8 cellular contexts compared by ENCODE assay signal in genomic region chr2:74959106-74959751, GRCh38. TPM values are rescaled to one million over a fixed set of nuclear protein-coding genes. Genes with fewer than 3 reads are reported as not detected.
A peak's percentile ranks its signal among the peaks of the same experiment; 100 is the strongest.
DNase-seq lines count a peak whose midpoint lies in the region; ATAC-seq, FAIRE-seq and TF ChIP-seq lines count a peak whose summit lies in the region.

No MANE protein-coding gene starts in this region.

- CTCF ChIA-PET in endothelial cell of umbilical vein (lab: Charles Lee), result interaction anchor here (0.6 kb wide), 1 partner anchor 119 kb away, joined by 3 read pairs; no protein-coding TSS in a partner anchor

- H3K4me1 ChIP-seq in SJSA1 (replicated peaks) (peaks cover 11% of the 10 kb centered on the region), endothelial cell of umbilical vein (ENCODE audit: control insufficient read depth, extremely low read depth, insufficient read depth, low read length) (peaks cover 3% of the 10 kb centered on the region)

- H3K27me3 ChIP-seq in SJSA1 (replicated peaks), result no peaks in the 10 kb centered on the region
- H3K27me3 ChIP-seq in endothelial cell of umbilical vein (ENCODE audit: control insufficient read depth in 2 of 2, insufficient read depth in 2 of 2, low read length in 2 of 2), result no peaks in the 10 kb centered on the region

- no peak for TF ChIP-seq CTCF in GM12864 (IDR thresholded peaks at IDR 0.05; ENCODE audit: low read depth, low read length, missing control alignments)
- TF ChIP-seq CTCF in endothelial cell of umbilical vein (IDR thresholded peaks at IDR 0.05; ENCODE audit: extremely low read depth in 1 of 2, insufficient read depth in 1 of 2, low read depth in 1 of 2, low read length in 2 of 2), result no peak
- TF ChIP-seq CTCF in progenitor cell of endocrine pancreas (IDR thresholded peaks at IDR 0.05; ENCODE audit: unreplicated experiment), result no peak

- TF ChIP-seq POLR2A in endothelial cell of umbilical vein (IDR thresholded peaks at IDR 0.05; ENCODE audit: low read depth, low read length), result no peak

- DNase-seq in GM12864 (ENCODE audit: low read depth) (no peak), SJSA1 (ENCODE audit: low read depth in 1 of 2, low spot score in 2 of 2) (no peak), endothelial cell of umbilical vein (ENCODE audit: low read depth, low spot score) (no peak), progenitor cell of endocrine pancreas (ENCODE audit: low spot score, unreplicated experiment) (no peak), frontal cortex (ENCODE audit: low spot score in 2 of 2) (no peak), superior temporal gyrus (ENCODE audit: extremely low spot score) (no peak)
- no peak for DNase-seq in NK-92 treated with Interleukin-12 subunit alpha and Interleukin-12 subunit beta, amount 100 ng/mL, for 24 hours (lab: John Stamatoyannopoulos, UW)

- H3K9me3 Mint-ChIP-seq in progenitor cell of endocrine pancreas (ENCODE audit: low read depth), result peaks cover 6% of the 10 kb centered on the region

- H3K4me3 ChIP-seq in GM12864 (ENCODE audit: low read depth, low read length), result peak overlapping the region; percentile 72
- peak overlapping the region; percentile 64 for H3K4me3 ChIP-seq in SJSA1
- H3K4me3 ChIP-seq in endothelial cell of umbilical vein (replicated peaks in 1 of 3; ENCODE audit: insufficient read depth in 1 of 3, low read depth in 1 of 3, low read length in 3 of 3), result peak overlapping the region; percentile 26 to 69 (median 56)

- peaks cover 7% of the 10 kb centered on the region for H3K27me3 Mint-ChIP-seq in progenitor cell of endocrine pancreas

- FAIRE-seq in endothelial cell of umbilical vein (lab: Jason Lieb, UNC) (no peak), frontal cortex (lab: Jason Lieb, UNC) (no peak)

- no peaks in the 10 kb centered on the region for H3K79me2 ChIP-seq in endothelial cell of umbilical vein (ENCODE audit: control insufficient read depth, insufficient read depth, low read length)

- peak overlapping the region; percentile 78 for H3K4me3 Mint-ChIP-seq in progenitor cell of endocrine pancreas (ENCODE audit: low read depth)

- no peak for ATAC-seq in HG02970 (IDR thresholded peaks at IDR 0.05; ENCODE audit: low FRiP score, unreplicated experiment)

- H3K9me3 ChIP-seq in SJSA1 (replicated peaks), result 0 out of 2 replicates have a peak, but pooled peaks cover 4% of the 10 kb centered on the region
- no peaks in the 10 kb centered on the region for H3K9me3 ChIP-seq in endothelial cell of umbilical vein (replicated peaks; ENCODE audit: control insufficient read depth, insufficient read depth, low read length)

- peak overlapping the region; percentile 56 for H3K4me2 ChIP-seq in endothelial cell of umbilical vein (ENCODE audit: insufficient read depth, low read length)

- no peaks in the 10 kb centered on the region for H3K4me1 Mint-ChIP-seq in progenitor cell of endocrine pancreas (ENCODE audit: low read depth)

- TSS peak; percentile 18 for BruUV-seq in endothelial cell of umbilical vein (replicated peaks; lab: Mats Ljungman, UMichigan)

- H3K36me3 Mint-ChIP-seq in progenitor cell of endocrine pancreas (ENCODE audit: insufficient read depth), result peaks cover 36% of the 10 kb centered on the region

- POLR2A ChIA-PET in endothelial cell of umbilical vein (lab: Charles Lee), result no interaction called here

- intact Hi-C loops in endothelial cell of umbilical vein (cut with micrococcal nuclease), result loop anchor here (5.0 kb wide), 1 partner anchor 117 kb away; no protein-coding TSS in a partner anchor

- dilution Hi-C loops in endothelial cell of umbilical vein (cut with MboI; ENCODE audit: extremely low pct_ligation_motif_present, low sequenced_read_pairs), result no loop called here

- no peak overlapping the region for H3K27ac ChIP-seq in SJSA1
- H3K27ac ChIP-seq in endothelial cell of umbilical vein (ENCODE audit: insufficient read depth, low read depth, low read length), result no peak overlapping the region

- H3K27ac Mint-ChIP-seq in progenitor cell of endocrine pancreas, result peak overlapping the region; percentile 89

- H3K9ac ChIP-seq in endothelial cell of umbilical vein (replicated peaks; ENCODE audit: extremely low read depth, insufficient read depth, low read length), result no peak overlapping the region

- H4K20me1 ChIP-seq in endothelial cell of umbilical vein (replicated peaks; ENCODE audit: control insufficient read depth, extremely low read depth, insufficient read depth, low read length), result no peaks in the 10 kb centered on the region

- H3K36me3 ChIP-seq in SJSA1 (peaks cover 36% of the 10 kb centered on the region), endothelial cell of umbilical vein (ENCODE audit: control insufficient read depth in 2 of 2, extremely low read depth in 1 of 2, insufficient read depth in 2 of 2, low read length in 2 of 2) (no peaks in the 10 kb centered on the region)

- H3K9me1 ChIP-seq in endothelial cell of umbilical vein (replicated peaks; ENCODE audit: control insufficient read depth, extremely low read depth, insufficient read depth, low read length), result no peaks in the 10 kb centered on the region

- H2AFZ ChIP-seq in endothelial cell of umbilical vein (ENCODE audit: low read depth, low read length), result peak overlapping the region; percentile 92

TF ChIP-seq in endothelial cell of umbilical vein, 7 proteins besides CTCF, POLR2A, EP300 and RAD21:
- TF ChIP-seq MYC (IDR thresholded peaks at IDR 0.05; ENCODE audit: low read depth, low read length), result no peak
- no peak for TF ChIP-seq MAX (IDR thresholded peaks at IDR 0.05; ENCODE audit: insufficient read depth, insufficient read length)
- no peak for TF ChIP-seq FOS (IDR thresholded peaks at IDR 0.05; ENCODE audit: borderline replicate concordance, insufficient read depth, low read length)
- no peak for TF ChIP-seq GATA2 (IDR thresholded peaks at IDR 0.05; ENCODE audit: insufficient read depth, insufficient read length, low read depth, low read length)
TF ChIP-seq in endothelial cell of umbilical vein: peak in this region for 0.

RNA-seq across cellular contexts. Expression of gene POLE4, which starts 0.8 kb away (rescaled TPM):
- 46.8 and 88.9 TPM in 2 replicates for total RNA-seq in SJSA1 (2014; rRNA removed; shearing (Covaris generic))
- total RNA-seq in endothelial cell of umbilical vein (42.6 and 45.4 TPM in 2 replicates), progenitor cell of endocrine pancreas (27.7 and 33.4 TPM in 2 replicates), frontal cortex (17.1 TPM)
- 21.4 and 22.3 TPM in 2 replicates for polyA plus RNA-seq in endothelial cell of umbilical vein
- polyA plus RNA-seq in endothelial cell of umbilical vein (2011; cell fraction: cytosol; rRNA removed), result 27.8 TPM in 2 replicates
- polyA plus RNA-seq in endothelial cell of umbilical vein (2011; cell fraction: nucleus; rRNA removed), result 12.4 and 12.7 TPM in 2 replicates
- 44.6 and 50.7 TPM in 2 replicates for polyA plus RNA-seq in endothelial cell of umbilical vein (2012)
- polyA minus RNA-seq in endothelial cell of umbilical vein, result 8.0 and 10.9 TPM in 2 replicates
- polyA minus RNA-seq in endothelial cell of umbilical vein (2011; cell fraction: cytosol; rRNA and poly(A)+ RNA removed), result 24.8 TPM
- polyA minus RNA-seq in endothelial cell of umbilical vein (2011; cell fraction: nucleus; rRNA and poly(A)+ RNA removed), result 10.4 and 19.4 TPM in 2 replicates
